10 cellular contexts compared by ENCODE assay signal in the genomic region with DNA sequence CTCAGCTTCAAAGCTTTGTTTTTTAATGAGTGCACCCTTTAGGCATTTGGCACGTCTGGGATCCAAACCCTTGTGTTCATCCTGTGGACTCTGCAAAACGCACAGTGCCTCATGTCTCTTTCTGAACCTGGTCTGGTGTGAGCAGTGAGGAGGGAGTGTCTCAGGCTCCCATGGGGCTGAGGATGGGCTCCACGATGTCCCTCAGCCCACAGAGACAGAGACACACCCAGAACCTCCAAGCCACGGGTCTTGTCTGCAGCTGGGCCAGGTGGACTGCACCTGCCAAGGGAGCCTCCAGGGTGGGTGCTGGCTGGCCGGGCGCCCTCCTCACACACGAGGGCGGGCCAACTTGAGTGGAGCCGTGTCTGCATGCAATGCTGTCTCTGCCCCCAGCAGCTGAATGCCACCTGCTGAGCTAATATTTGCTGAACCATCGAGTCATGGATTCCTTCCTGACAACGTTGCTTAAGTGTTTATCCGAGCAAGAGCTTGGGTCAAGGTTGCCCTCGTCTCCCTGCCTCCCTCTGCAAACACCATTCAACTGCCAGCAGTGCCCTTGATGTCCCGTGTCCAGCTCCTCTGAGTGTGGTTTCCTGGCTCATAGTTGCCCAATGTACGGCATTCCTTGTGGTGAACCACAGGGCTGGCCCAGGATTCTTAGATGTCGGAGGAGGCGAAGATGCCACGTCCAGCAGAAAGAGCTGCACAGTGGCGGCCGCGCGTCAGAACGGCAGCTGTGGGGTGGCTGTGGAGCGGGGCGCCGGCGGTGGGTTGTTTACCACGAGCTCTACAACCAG. TPM values are rescaled to one million over a fixed set of nuclear protein-coding genes. Genes with fewer than 3 reads are reported as not detected.
DNase-seq lines count a peak whose midpoint lies in the region; ATAC-seq, FAIRE-seq and TF ChIP-seq lines count a peak whose summit lies in the region.
"Had no signal": no experiment of that assay in that cellular context is flagged by ENCODE, and none has a peak within 500 bp of the region (broad histone marks: within the 10 kb centered on the region; RNA-seq: fewer than 3 reads in every experiment).

No MANE protein-coding gene starts in this region.

- SMC1A ChIA-PET in GM12878 (lab: Charles Lee; ENCODE audit: uncharacterized antibody, unreplicated experiment) = interaction anchor here (1.1 kb wide), 1 partner anchor 90 kb away, joined by 3 read pairs; no protein-coding TSS in a partner anchor

- peaks cover 3 to 23% (median 5%) of the 10 kb centered on the region in 5 donors for H3K27me3 Mint-ChIP-seq in naive thymus-derived CD4-positive, alpha-beta T cell

- H3K27ac ChIP-seq in GM12878 (ENCODE audit: control insufficient read depth, insufficient read depth) = no peak overlapping the region
- H3K27ac ChIP-seq in naive thymus-derived CD4-positive, alpha-beta T cell (ENCODE audit: low read depth, low read length) = no peak overlapping the region
- H3K27ac ChIP-seq: left ventricle myocardium inferior had no signal

- no peak for TF ChIP-seq RAD21 in GM12878 (IDR thresholded peaks at IDR 0.05; ENCODE audit: insufficient read depth, low read depth, low read length)

- no peaks in the 10 kb centered on the region; a peak in 1 of 4 replicates for H3K27me3 ChIP-seq in GM12878 (replicated peaks in 1 of 2; ENCODE audit: control insufficient read depth in 2 of 2, insufficient read depth in 2 of 2, low read length in 1 of 2)
- H3K27me3 ChIP-seq in naive thymus-derived CD4-positive, alpha-beta T cell (ENCODE audit: control insufficient read depth in 2 of 2, insufficient read depth in 2 of 2, low read length in 2 of 2) = peaks cover 0 to 3% of the 10 kb centered on the region in 2 donors

- DNase-seq in Daoy (ENCODE audit: low read depth) (peak; percentile 83), NCI-H1092 (lab: John Stamatoyannopoulos, UW) (peak; percentile 49), GM12878 (ENCODE audit: low read depth, low spot score) (no peak), NCI-H1930 (lab: John Stamatoyannopoulos, UW) (no peak), NCI-H2171 (lab: John Stamatoyannopoulos, UW) (no peak)
- DNase-seq in naive thymus-derived CD4-positive, alpha-beta T cell = no peak
- DNase-seq: left ventricle myocardium inferior had no signal

- H3K9ac ChIP-seq in GM12878 (ENCODE audit: control insufficient read depth, insufficient read depth, low read length) = no peak overlapping the region

- no peak overlapping the region for H2AFZ ChIP-seq in GM12878 (ENCODE audit: control insufficient read depth, low read depth, low read length)

- ATAC-seq in GM12878 (peak; percentile 17; the same call in 2 of the 3 replicates), HG02884 (IDR thresholded peaks at IDR 0.05; ENCODE audit: unreplicated experiment) (no peak), HG02981 (IDR thresholded peaks at IDR 0.05; ENCODE audit: unreplicated experiment) (no peak)
- peak; percentile 27 for ATAC-seq in naive thymus-derived CD4-positive, alpha-beta T cell

- H3K4me1 ChIP-seq in GM12878 (ENCODE audit: control insufficient read depth, insufficient read depth, low read length) = no peaks in the 10 kb centered on the region
- no peaks in the 10 kb centered on the region for H3K4me1 ChIP-seq in naive thymus-derived CD4-positive, alpha-beta T cell (ENCODE audit: control insufficient read depth in 2 of 2, insufficient read depth in 2 of 2, low read length in 2 of 2)

- CTCF ChIA-PET in GM12878 (lab: Yijun Ruan, JAX) = interaction anchor here (0.6 to 1.9 kb wide), 2 partner anchors 20 to 37 kb away, joined by 4 read pairs; no protein-coding TSS in a partner anchor
- CTCF ChIA-PET in naive thymus-derived CD4-positive, alpha-beta T cell (lab: Charles Lee) = no interaction called here

- POLR2A ChIA-PET in GM12878 (lab: Charles Lee) = no interaction called here
- POLR2A ChIA-PET in naive thymus-derived CD4-positive, alpha-beta T cell (lab: Charles Lee) = no interaction called here

- peaks cover 0 to 1% (median 0%) of the 10 kb centered on the region in 11 donors for H3K9me3 Mint-ChIP-seq in naive thymus-derived CD4-positive, alpha-beta T cell
- H3K9me3 Mint-ChIP-seq: brain had no signal

- no peak for TF ChIP-seq EP300 in GM12878 (IDR thresholded peaks at IDR 0.05; ENCODE audit: borderline replicate concordance in 1 of 2, control insufficient read depth in 1 of 2, low read depth in 2 of 2, low read length in 2 of 2)

- no peak for TF ChIP-seq POLR2A in GM12878 (IDR thresholded peaks at IDR 0.05; ENCODE audit: low read depth, low read length)

- H3K27ac Mint-ChIP-seq in naive thymus-derived CD4-positive, alpha-beta T cell = no peak overlapping the region

- no peak for FAIRE-seq in GM12878 (lab: Jason Lieb, UNC)

- no peak for TF ChIP-seq CTCF in GM12878 (IDR thresholded peaks at IDR 0.05 in 2 of 3, conservative IDR thresholded peaks at IDR 0.05 in 1 of 3; ENCODE audit: control insufficient read depth in 2 of 3, extremely low read depth in 1 of 3, insufficient read depth in 1 of 3, low read depth in 3 of 3, low read length in 3 of 3)

- H4K20me1 ChIP-seq in GM12878 (ENCODE audit: control insufficient read depth, insufficient read depth) = no peaks in the 10 kb centered on the region

- H3K4me1 Mint-ChIP-seq in naive thymus-derived CD4-positive, alpha-beta T cell = peaks cover 0 to 5% (median 2%) of the 10 kb centered on the region in 7 donors

- in situ Hi-C loops in GM12878 (cut with MboI) = no loop called here

- WGBS in GM12878 (ENCODE audit: insufficient coverage, insufficient replicate concordance, low lambda C conversion rate, missing lambda C conversion rate) = 47% methylated on average over 28 of the region's 28 CpGs

- no peaks in the 10 kb centered on the region for H3K79me2 ChIP-seq in GM12878 (ENCODE audit: control insufficient read depth, insufficient read depth, low read length)

- H3K9me3 ChIP-seq in GM12878 (replicated peaks; ENCODE audit: control insufficient read depth, insufficient read depth, low read length) = no peaks in the 10 kb centered on the region
- H3K9me3 ChIP-seq in naive thymus-derived CD4-positive, alpha-beta T cell (ENCODE audit: control insufficient read depth in 2 of 3, low read length in 3 of 3) = no peaks in the 10 kb centered on the region
- H3K9me3 ChIP-seq: left ventricle myocardium inferior had no signal

- BruUV-seq in GM12878 (replicated peaks; lab: Mats Ljungman, UMichigan) = no TSS peak

- H3K36me3 Mint-ChIP-seq in naive thymus-derived CD4-positive, alpha-beta T cell = no peaks in the 10 kb centered on the region
- H3K36me3 Mint-ChIP-seq: brain had no signal

- H3K36me3 ChIP-seq in GM12878 (ENCODE audit: control insufficient read depth in 2 of 2, insufficient read depth in 2 of 2, low read length in 1 of 2) = no peaks in the 10 kb centered on the region
- H3K36me3 ChIP-seq in naive thymus-derived CD4-positive, alpha-beta T cell (ENCODE audit: control insufficient read depth in 2 of 3, insufficient read depth in 3 of 3, low read length in 3 of 3) = no peaks in the 10 kb centered on the region
- H3K36me3 ChIP-seq: left ventricle myocardium inferior had no signal

- RAD21 ChIA-PET in GM12878 (lab: Charles Lee; ENCODE audit: unreplicated experiment) = no interaction called here

- H3K4me3 Mint-ChIP-seq in naive thymus-derived CD4-positive, alpha-beta T cell = no peak overlapping the region
- H3K4me3 Mint-ChIP-seq: brain had no signal

- no peak overlapping the region for H3K4me2 ChIP-seq in GM12878 (ENCODE audit: control insufficient read depth, insufficient read depth)

- H3K4me3 ChIP-seq in GM12878 = no peak overlapping the region
- H3K4me3 ChIP-seq in naive thymus-derived CD4-positive, alpha-beta T cell (ENCODE audit: low read length) = no peak overlapping the region
- H3K4me3 ChIP-seq: left ventricle myocardium inferior had no signal

- intact Hi-C loops in GM12878 (cut with micrococcal nuclease; ENCODE audit: unreplicated experiment) = no loop called here
- intact Hi-C loops in naive thymus-derived CD4-positive, alpha-beta T cell (cut with micrococcal nuclease) = no loop called here

TF ChIP-seq in GM12878, 131 proteins besides CTCF, POLR2A, EP300 and RAD21 (continues in another document):
- TF ChIP-seq, protein P1, sequence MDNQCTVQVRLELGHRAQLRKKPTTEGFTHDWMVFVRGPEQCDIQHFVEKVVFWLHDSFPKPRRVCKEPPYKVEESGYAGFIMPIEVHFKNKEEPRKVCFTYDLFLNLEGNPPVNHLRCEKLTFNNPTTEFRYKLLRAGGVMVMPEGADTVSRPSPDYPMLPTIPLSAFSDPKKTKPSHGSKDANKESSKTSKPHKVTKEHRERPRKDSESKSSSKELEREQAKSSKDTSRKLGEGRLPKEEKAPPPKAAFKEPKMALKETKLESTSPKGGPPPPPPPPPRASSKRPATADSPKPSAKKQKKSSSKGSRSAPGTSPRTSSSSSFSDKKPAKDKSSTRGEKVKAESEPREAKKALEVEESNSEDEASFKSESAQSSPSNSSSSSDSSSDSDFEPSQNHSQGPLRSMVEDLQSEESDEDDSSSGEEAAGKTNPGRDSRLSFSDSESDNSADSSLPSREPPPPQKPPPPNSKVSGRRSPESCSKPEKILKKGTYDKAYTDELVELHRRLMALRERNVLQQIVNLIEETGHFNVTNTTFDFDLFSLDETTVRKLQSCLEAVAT (IDR thresholded peaks at IDR 0.05) = no peak

RNA-seq across cellular contexts. Expression of a gene that starts 31.4 kb away (rescaled TPM):
- total RNA-seq in Daoy (2014; rRNA removed; shearing (Covaris generic)) = 20.9 and 22.6 TPM in 2 replicates
- 365 and 373 TPM in 2 replicates for total RNA-seq in GM12878 (2013; cell fraction: nucleolus; rRNA removed)
- total RNA-seq in GM12878 (2014; rRNA removed) = 67.6 and 74.7 TPM in 2 replicates
- 58.9 and 59.4 TPM in 2 replicates for total RNA-seq in GM12878 (2014; rRNA removed; fragmentation: Illumina TruSeq; extraction: Trizol)
- total RNA-seq in GM12878 (2021) = 109 TPM in 2 replicates
- 26.1 TPM for polyA plus RNA-seq in GM12878 (2011; ENCODE audit: low read depth)
- 63.6 and 70.6 TPM in 2 replicates for polyA plus RNA-seq in GM12878 (2011; rRNA removed)
- 70.3 and 92.5 TPM in 2 replicates for polyA plus RNA-seq in GM12878 (2011; cell fraction: cytosol; rRNA removed)
- 197 and 246 TPM in 2 replicates for polyA plus RNA-seq in GM12878 (2011; cell fraction: nucleus; rRNA removed)
- 41.3 and 58.7 TPM in 2 replicates for polyA plus RNA-seq in GM12878 (2012)
- 84.5 and 93.5 TPM in 2 replicates for polyA plus RNA-seq in GM12878 (2014; fragmentation: Illumina TruSeq; extraction: Trizol)
- polyA plus RNA-seq in GM12878 (2014; fragmentation: Nextera tagmentation; extraction: Ambion mirVana) = 1 to 10 TPM; 2.3 to 7.0 TPM
- 94.1 and 94.8 TPM in 2 replicates for polyA plus RNA-seq in GM12878 (2014; rRNA removed)
- polyA plus RNA-seq in GM12878 (2016; fragmentation: Nextera tagmentation; extraction: Ambion mirVana) = 10 to 100 TPM; 60.2 to 82.4 TPM
- 43.1 and 54.4 TPM in 2 replicates for polyA minus RNA-seq in GM12878 (2011; rRNA and poly(A)+ RNA removed)
- polyA minus RNA-seq in GM12878 (2011; cell fraction: cytosol; rRNA and poly(A)+ RNA removed) = 25.0 and 34.6 TPM in 2 replicates
- 71.8 and 93.6 TPM in 2 replicates for polyA minus RNA-seq in GM12878 (2011; cell fraction: nucleus; rRNA and poly(A)+ RNA removed)
- total RNA-seq in naive thymus-derived CD4-positive, alpha-beta T cell = 10 to 100 TPM; 29.4 to 89.4 (median 49.7) TPM
- 10 to 100 TPM in 1 of 2 donors, 1 to 10 TPM in 1; 9.9 to 23.5 TPM for polyA plus RNA-seq in naive thymus-derived CD4-positive, alpha-beta T cell

Comparison
In these comparisons a context has a peak if more than half of its experiments do, and no peak if none do; other contexts are left out.
1. DNase-seq: peak in Daoy (single experiment) and NCI-H1092 (single experiment); none in GM12878 (single experiment), naive thymus-derived CD4-positive, alpha-beta T cell (0 of 9), NCI-H1930 (0 of 2) and NCI-H2171 (single experiment).
2. ATAC-seq: peak in GM12878 (single experiment) and naive thymus-derived CD4-positive, alpha-beta T cell (single experiment); none in HG02884 (single experiment) and HG02981 (single experiment).